In genomic region chr5:28548856-28549255, GRCh38 we compare ENCODE assay signal across 16 cellular contexts.
DNase-seq lines count a peak whose midpoint lies in the region; ATAC-seq and TF ChIP-seq lines count a peak whose summit lies in the region.
"Had no signal": no experiment of that assay in that cellular context is flagged by ENCODE, and none has a peak within 500 bp of the region (broad histone marks: within the 10 kb centered on the region; RNA-seq: fewer than 3 reads in every experiment).

No MANE protein-coding gene starts in this region.

- no peak for ATAC-seq in GM18502 (IDR thresholded peaks at IDR 0.05; ENCODE audit: poor library complexity, unreplicated experiment)

- DNase-seq in DMS53 (lab: John Stamatoyannopoulos, UW) (peak; percentile 6), DMS53 treated with DMSO at 0.1 percent for 48 hours (lab: John Stamatoyannopoulos, UW; ENCODE audit: unreplicated experiment) (no peak), RKO (ENCODE audit: low spot score) (peak; percentile 86), epithelial cell of esophagus (ENCODE audit: low read depth) (peak; percentile 69), NCI-H2171 treated with DMSO at 0.1 percent for 48 hours (lab: John Stamatoyannopoulos, UW) (no peak), COLO668 (lab: John Stamatoyannopoulos, UW; ENCODE audit: unreplicated experiment) (no peak)
- no peak for DNase-seq in activated CD4-positive, alpha-beta T cell treated with anti-CD3 and anti-CD28 coated beads, Interleukin-2, amount 50 U/mL, for 1 hour
- DNase-seq: CD8-positive, alpha-beta memory T cell; Kasumi-1; NCI-H1417; NCI-H1930; NCI-H446 treated with DMSO at 0.1 percent for 48 hours; NK-92 treated with Interleukin-12 subunit alpha and Interleukin-12 subunit beta, amount 100 ng/mL, for 24 hours had no signal

- no peak overlapping the region for H3K4me3 ChIP-seq in epithelial cell of esophagus (ENCODE audit: low read length)
- H3K4me3 ChIP-seq: BLaER1 treated with 17β-estradiol and CSF1 and Interleukin-3, amounts not matched to agents 10 nM and 100 nM; SJSA1 had no signal

- no peak for TF ChIP-seq CTCF in epithelial cell of esophagus (IDR thresholded peaks at IDR 0.05; ENCODE audit: insufficient read depth, low read depth, low read length, missing control alignments)

Comparison
In these comparisons a context has a peak if more than half of its experiments do, and no peak if none do; other contexts are left out.
1. DNase-seq: peak in DMS53 (single experiment), RKO (single experiment) and epithelial cell of esophagus (single experiment); none in DMS53 treated with DMSO at 0.1 percent for 48 hours (single experiment), NCI-H2171 treated with DMSO at 0.1 percent for 48 hours (single experiment), COLO668 (single experiment) and activated CD4-positive, alpha-beta T cell treated with anti-CD3 and anti-CD28 coated beads, Interleukin-2, amount 50 U/mL, for 1 hour (single experiment).